11 cellular contexts compared by ENCODE assay signal in genomic region chr2:223929575-223930001, GRCh38. TPM values are rescaled to one million over a fixed set of nuclear protein-coding genes. Genes with fewer than 3 reads are reported as not detected.
DNase-seq lines count a peak whose midpoint lies in the region; FAIRE-seq and TF ChIP-seq lines count a peak whose summit lies in the region.
"Had no signal": no experiment of that assay in that cellular context is flagged by ENCODE, and none has a peak within 500 bp of the region (broad histone marks: within the 10 kb centered on the region; RNA-seq: fewer than 3 reads in every experiment).

No MANE protein-coding gene starts in this region.

- H3K27ac Mint-ChIP-seq in astrocyte (ENCODE audit: unreplicated experiment): no peak overlapping the region

- TF ChIP-seq POLR2A in NB4 (IDR thresholded peaks at IDR 0.05; ENCODE audit: extremely low read depth, insufficient read length): no peak

- H3K36me3 ChIP-seq in astrocyte (ENCODE audit: insufficient read depth, low read length) (peaks cover 3% of the 10 kb centered on the region), small intestine (ENCODE audit: control insufficient read depth in 2 of 2, insufficient read depth in 2 of 2, low read length in 2 of 2) (no peaks in the 10 kb centered on the region)
- H3K36me3 ChIP-seq: thyroid gland had no signal

- H3K27ac ChIP-seq in astrocyte (ENCODE audit: low read depth, low read length) (no peak overlapping the region), small intestine (ENCODE audit: low read depth in 1 of 2, low read length in 1 of 2) (no peak overlapping the region)
- H3K27ac ChIP-seq: thyroid gland had no signal

- H3K4me3 ChIP-seq in NB4 (ENCODE audit: low read depth, low read length): no peak overlapping the region
- H3K4me3 ChIP-seq in astrocyte (ENCODE audit: insufficient read depth, low read depth, low read length): no peak overlapping the region
- no peak overlapping the region for H3K4me3 ChIP-seq in small intestine (ENCODE audit: low read depth in 1 of 2, low read length in 2 of 2)
- H3K4me3 ChIP-seq: thyroid gland had no signal

- peaks cover 32% of the 10 kb centered on the region for H3K4me1 Mint-ChIP-seq in astrocyte (ENCODE audit: low read depth, unreplicated experiment)

- H3K4me3 Mint-ChIP-seq in astrocyte (ENCODE audit: unreplicated experiment): no peak overlapping the region

- H3K9me3 ChIP-seq in astrocyte (ENCODE audit: insufficient read depth, low read depth, low read length): no peaks in the 10 kb centered on the region
- no peaks in the 10 kb centered on the region for H3K9me3 ChIP-seq in small intestine (ENCODE audit: control insufficient read depth, low read depth)
- H3K9me3 ChIP-seq: thyroid gland had no signal

- H3K9ac ChIP-seq in astrocyte (ENCODE audit: low read length): no peak overlapping the region

- WGBS in small intestine, 3 donors: 16 to 35% (median 20%) methylated on average over 4 of the region's 4 CpGs

- H3K79me2 ChIP-seq in astrocyte (ENCODE audit: insufficient read depth, low read length): peaks cover 93% of the 10 kb centered on the region

- FAIRE-seq in astrocyte (lab: Jason Lieb, UNC) (peak; percentile 26), small intestine (lab: Jason Lieb, UNC) (no peak)

- no peak overlapping the region for H2AFZ ChIP-seq in astrocyte (ENCODE audit: low read depth, low read length)

- TF ChIP-seq CTCF in NB4 (IDR thresholded peaks at IDR 0.05; ENCODE audit: low read depth, low read length) (no peak), astrocyte (IDR thresholded peaks at IDR 0.05; ENCODE audit: insufficient read depth, low read depth, low read length) (no peak)

- peak; percentile 25 for DNase-seq in activated CD4-positive, alpha-beta T cell treated with anti-CD3 and anti-CD28 coated beads for 48 hours
- DNase-seq in activated CD4-positive, alpha-beta T cell treated with anti-CD3 and anti-CD28 coated beads for 1 hour: no peak
- DNase-seq in NB4 (ENCODE audit: low read depth) (peak; percentile 43), astrocyte (ENCODE audit: low read depth) (no peak), small intestine (peak; percentile 21), cerebellar cortex (ENCODE audit: low spot score) (no peak), HPDE6-E6E7 (ENCODE audit: extremely low spot score) (no peak), NCI-H2196 (lab: John Stamatoyannopoulos, UW; ENCODE audit: unreplicated experiment) (no peak)
- DNase-seq: stimulated activated CD4-positive, alpha-beta T cell treated with anti-CD3 and anti-CD28 coated beads, Interleukin-4, amount 100 ng/mL, for 4 hours; SW 1271; thyroid gland had no signal

- H4K20me1 ChIP-seq in astrocyte (ENCODE audit: insufficient read depth, low read length): peaks cover 75% of the 10 kb centered on the region

- H3K27me3 Mint-ChIP-seq in astrocyte (ENCODE audit: low read depth, unreplicated experiment): no peaks in the 10 kb centered on the region

- H3K4me2 ChIP-seq in astrocyte (ENCODE audit: low read length): no peak overlapping the region

- H3K36me3 Mint-ChIP-seq in astrocyte (ENCODE audit: low read depth, unreplicated experiment): peaks cover 18% of the 10 kb centered on the region

- no peaks in the 10 kb centered on the region for H3K27me3 ChIP-seq in astrocyte (ENCODE audit: insufficient read depth, low read length)
- H3K27me3 ChIP-seq in small intestine (ENCODE audit: control insufficient read depth in 2 of 2, insufficient read depth in 2 of 2, low read length in 2 of 2): no peaks in the 10 kb centered on the region
- H3K27me3 ChIP-seq: thyroid gland had no signal

- H3K9me3 Mint-ChIP-seq in astrocyte (ENCODE audit: unreplicated experiment): peaks cover 12% of the 10 kb centered on the region

- H3K4me1 ChIP-seq in astrocyte (ENCODE audit: insufficient read depth, low read length): peaks cover 7% of the 10 kb centered on the region
- H3K4me1 ChIP-seq in small intestine (ENCODE audit: control insufficient read depth in 2 of 2, insufficient read depth in 1 of 2, low read depth in 1 of 2, low read length in 1 of 2): peaks cover 5 to 8% of the 10 kb centered on the region in 2 donors

RNA-seq across cellular contexts. Expression of gene WDFY1, which starts 15.5 kb away (rescaled TPM):
- 52.5 and 52.6 TPM in 2 replicates for total RNA-seq in astrocyte
- 10 to 100 TPM in 2 of 3 donors, 1 to 10 TPM in 1; 9.5 to 18.3 (median 13.2) TPM for polyA plus RNA-seq in small intestine

RNA-seq across cellular contexts. Expression of gene MRPL44, which starts 27.7 kb away (rescaled TPM):
- total RNA-seq in astrocyte: 32.6 and 33.3 TPM in 2 replicates
- polyA plus RNA-seq in small intestine: 10 to 100 TPM; 28.1 to 33.9 (median 31.8) TPM

Comparison
In these comparisons a context has a peak if more than half of its experiments do, and no peak if none do; other contexts are left out.
1. DNase-seq: peak in activated CD4-positive, alpha-beta T cell treated with anti-CD3 and anti-CD28 coated beads for 48 hours (single experiment), NB4 (single experiment) and small intestine (single experiment); none in activated CD4-positive, alpha-beta T cell treated with anti-CD3 and anti-CD28 coated beads for 1 hour (single experiment), astrocyte (single experiment), cerebellar cortex (single experiment), HPDE6-E6E7 (single experiment) and NCI-H2196 (single experiment).